In genomic region chr6:67974931-67975330, GRCh38 we compare ENCODE assay signal across 28 cellular contexts.
"Had no signal": no experiment of that assay in that cellular context is flagged by ENCODE, and none has a peak within 500 bp of the region (broad histone marks: within the 10 kb centered on the region; RNA-seq: fewer than 3 reads in every experiment).

No MANE protein-coding gene starts in this region.

- H3K27ac ChIP-seq: lower lobe of right lung, neural progenitor cell, neutrophil, parathyroid adenoma, psoas muscle, right atrium auricular region, skin epidermis, spleen, suprapubic skin, thoracic aorta, tibial artery, uterus had no signal

- H3K9me3 ChIP-seq: lower lobe of right lung, neutrophil, psoas muscle, right atrium auricular region, suprapubic skin, thoracic aorta, tibial artery, uterus had no signal

- H3K4me1 ChIP-seq: lower lobe of right lung, neural progenitor cell, parathyroid adenoma, psoas muscle, right atrium auricular region, spleen, suprapubic skin, tibial artery, uterus had no signal

- H3K36me3 ChIP-seq: lower lobe of right lung, neural progenitor cell, neutrophil, right atrium auricular region, spleen, suprapubic skin, thoracic aorta, tibial artery, uterus had no signal

- FAIRE-seq: keratinocyte had no signal

- ATAC-seq: left cardiac atrium; left lobe of liver; lower lobe of right lung; natural killer cell; psoas muscle; sciatic nerve; stimulated activated effector memory CD8-positive, alpha-beta T cell treated with anti-CD3 and anti-CD28 coated beads, Interleukin-12 subunit alpha, Interleukin-12 subunit beta, amount 100 ng/mL, for 72 hours had no signal

- H3K4me3 ChIP-seq: lower lobe of right lung, neural progenitor cell, psoas muscle, right atrium auricular region, skin epidermis, spleen, suprapubic skin, thoracic aorta, tibial artery, uterus had no signal

- H2AFZ ChIP-seq: neural progenitor cell, parathyroid adenoma had no signal

- H3K27me3 ChIP-seq: neural progenitor cell, neutrophil, right atrium auricular region, spleen, suprapubic skin, tibial artery, uterus had no signal

- H3K9ac ChIP-seq: neural progenitor cell, parathyroid adenoma had no signal

- H3K79me2 ChIP-seq: parathyroid adenoma had no signal

- DNase-seq: hippocampal formation; kidney glomerular epithelial cell; left cardiac atrium; lower lobe of right lung; mammary epithelial cell; mesendoderm; naive B cell; natural killer cell; nephron progenitor cell; occipital lobe; psoas muscle; spleen; stimulated activated CD4-positive, alpha-beta T cell treated with anti-CD3 and anti-CD28 coated beads, Interleukin-4, amount 100 ng/mL, for 24 hours; stimulated activated naive CD4-positive, alpha-beta T cell; tibial artery; trophoblast cell; uterus had no signal

- H3K4me2 ChIP-seq: neural progenitor cell had no signal
